1 cellular context compared by ENCODE assay signal in the genomic region with DNA sequence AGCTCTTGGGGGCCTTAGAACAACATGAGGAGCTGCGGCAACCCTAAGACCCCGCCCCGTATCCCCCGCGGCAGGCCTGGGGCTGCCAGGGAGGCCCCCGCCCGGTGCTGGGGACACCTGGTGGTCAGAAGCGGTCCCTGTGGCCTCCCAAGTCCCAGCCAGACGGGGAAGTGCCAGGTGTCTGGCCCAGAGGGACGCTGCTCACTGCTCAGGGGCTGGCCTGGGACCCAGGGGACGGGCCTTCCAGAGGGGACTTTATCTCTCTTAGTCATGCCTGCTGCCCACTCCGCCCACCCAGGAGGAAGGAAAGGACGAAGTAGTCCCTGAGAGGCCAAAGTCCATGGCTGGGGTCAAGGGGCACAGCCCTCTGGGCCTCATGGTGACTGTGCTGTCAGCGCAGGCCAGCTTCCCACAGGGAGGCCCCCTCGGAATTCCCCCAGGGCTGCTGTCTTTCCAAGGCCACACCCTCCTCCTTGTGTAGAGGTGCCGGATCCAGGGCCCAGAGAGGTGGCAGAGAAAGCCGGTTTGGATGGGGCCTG.
A peak's percentile ranks its signal among the peaks of the same experiment; 100 is the strongest.
TF ChIP-seq lines count a peak whose summit lies in the region.

No MANE protein-coding gene starts in this region.

TF ChIP-seq in HepG2, 621 proteins besides CTCF, POLR2A, EP300 and RAD21 (continued from another document and continues in another):
- TF ChIP-seq, protein P1, sequence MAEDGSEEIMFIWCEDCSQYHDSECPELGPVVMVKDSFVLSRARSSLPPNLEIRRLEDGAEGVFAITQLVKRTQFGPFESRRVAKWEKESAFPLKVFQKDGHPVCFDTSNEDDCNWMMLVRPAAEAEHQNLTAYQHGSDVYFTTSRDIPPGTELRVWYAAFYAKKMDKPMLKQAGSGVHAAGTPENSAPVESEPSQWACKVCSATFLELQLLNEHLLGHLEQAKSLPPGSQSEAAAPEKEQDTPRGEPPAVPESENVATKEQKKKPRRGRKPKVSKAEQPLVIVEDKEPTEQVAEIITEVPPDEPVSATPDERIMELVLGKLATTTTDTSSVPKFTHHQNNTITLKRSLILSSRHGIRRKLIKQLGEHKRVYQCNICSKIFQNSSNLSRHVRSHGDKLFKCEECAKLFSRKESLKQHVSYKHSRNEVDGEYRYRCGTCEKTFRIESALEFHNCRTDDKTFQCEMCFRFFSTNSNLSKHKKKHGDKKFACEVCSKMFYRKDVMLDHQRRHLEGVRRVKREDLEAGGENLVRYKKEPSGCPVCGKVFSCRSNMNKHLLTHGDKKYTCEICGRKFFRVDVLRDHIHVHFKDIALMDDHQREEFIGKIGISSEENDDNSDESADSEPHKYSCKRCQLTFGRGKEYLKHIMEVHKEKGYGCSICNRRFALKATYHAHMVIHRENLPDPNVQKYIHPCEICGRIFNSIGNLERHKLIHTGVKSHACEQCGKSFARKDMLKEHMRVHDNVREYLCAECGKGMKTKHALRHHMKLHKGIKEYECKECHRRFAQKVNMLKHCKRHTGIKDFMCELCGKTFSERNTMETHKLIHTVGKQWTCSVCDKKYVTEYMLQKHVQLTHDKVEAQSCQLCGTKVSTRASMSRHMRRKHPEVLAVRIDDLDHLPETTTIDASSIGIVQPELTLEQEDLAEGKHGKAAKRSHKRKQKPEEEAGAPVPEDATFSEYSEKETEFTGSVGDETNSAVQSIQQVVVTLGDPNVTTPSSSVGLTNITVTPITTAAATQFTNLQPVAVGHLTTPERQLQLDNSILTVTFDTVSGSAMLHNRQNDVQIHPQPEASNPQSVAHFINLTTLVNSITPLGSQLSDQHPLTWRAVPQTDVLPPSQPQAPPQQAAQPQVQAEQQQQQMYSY (CRISPR knock-in tag; IDR thresholded peaks at IDR 0.05): no peak
- TF ChIP-seq, protein P2, sequence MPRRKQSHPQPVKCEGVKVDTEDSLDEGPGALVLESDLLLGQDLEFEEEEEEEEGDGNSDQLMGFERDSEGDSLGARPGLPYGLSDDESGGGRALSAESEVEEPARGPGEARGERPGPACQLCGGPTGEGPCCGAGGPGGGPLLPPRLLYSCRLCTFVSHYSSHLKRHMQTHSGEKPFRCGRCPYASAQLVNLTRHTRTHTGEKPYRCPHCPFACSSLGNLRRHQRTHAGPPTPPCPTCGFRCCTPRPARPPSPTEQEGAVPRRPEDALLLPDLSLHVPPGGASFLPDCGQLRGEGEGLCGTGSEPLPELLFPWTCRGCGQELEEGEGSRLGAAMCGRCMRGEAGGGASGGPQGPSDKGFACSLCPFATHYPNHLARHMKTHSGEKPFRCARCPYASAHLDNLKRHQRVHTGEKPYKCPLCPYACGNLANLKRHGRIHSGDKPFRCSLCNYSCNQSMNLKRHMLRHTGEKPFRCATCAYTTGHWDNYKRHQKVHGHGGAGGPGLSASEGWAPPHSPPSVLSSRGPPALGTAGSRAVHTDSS (CRISPR knock-in tag; conservative IDR thresholded peaks at IDR 0.05): no peak
- TF ChIP-seq ZNF264 (CRISPR knock-in tag; IDR thresholded peaks at IDR 0.05): no peak
- no peak for TF ChIP-seq ZNF296 (CRISPR knock-in tag; conservative IDR thresholded peaks at IDR 0.05)
- TF ChIP-seq, protein P3, sequence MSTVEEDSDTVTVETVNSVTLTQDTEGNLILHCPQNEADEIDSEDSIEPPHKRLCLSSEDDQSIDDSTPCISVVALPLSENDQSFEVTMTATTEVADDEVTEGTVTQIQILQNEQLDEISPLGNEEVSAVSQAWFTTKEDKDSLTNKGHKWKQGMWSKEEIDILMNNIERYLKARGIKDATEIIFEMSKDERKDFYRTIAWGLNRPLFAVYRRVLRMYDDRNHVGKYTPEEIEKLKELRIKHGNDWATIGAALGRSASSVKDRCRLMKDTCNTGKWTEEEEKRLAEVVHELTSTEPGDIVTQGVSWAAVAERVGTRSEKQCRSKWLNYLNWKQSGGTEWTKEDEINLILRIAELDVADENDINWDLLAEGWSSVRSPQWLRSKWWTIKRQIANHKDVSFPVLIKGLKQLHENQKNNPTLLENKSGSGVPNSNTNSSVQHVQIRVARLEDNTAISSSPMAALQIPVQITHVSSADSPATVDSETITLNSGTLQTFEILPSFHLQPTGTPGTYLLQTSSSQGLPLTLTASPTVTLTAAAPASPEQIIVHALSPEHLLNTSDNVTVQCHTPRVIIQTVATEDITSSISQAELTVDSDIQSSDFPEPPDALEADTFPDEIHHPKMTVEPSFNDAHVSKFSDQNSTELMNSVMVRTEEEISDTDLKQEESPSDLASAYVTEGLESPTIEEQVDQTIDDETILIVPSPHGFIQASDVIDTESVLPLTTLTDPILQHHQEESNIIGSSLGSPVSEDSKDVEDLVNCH (CRISPR knock-in tag; IDR thresholded peaks at IDR 0.05): no peak
- TF ChIP-seq SRF (IDR thresholded peaks at IDR 0.05; ENCODE audit: low read depth, low read length): no peak
- TF ChIP-seq, protein P4, sequence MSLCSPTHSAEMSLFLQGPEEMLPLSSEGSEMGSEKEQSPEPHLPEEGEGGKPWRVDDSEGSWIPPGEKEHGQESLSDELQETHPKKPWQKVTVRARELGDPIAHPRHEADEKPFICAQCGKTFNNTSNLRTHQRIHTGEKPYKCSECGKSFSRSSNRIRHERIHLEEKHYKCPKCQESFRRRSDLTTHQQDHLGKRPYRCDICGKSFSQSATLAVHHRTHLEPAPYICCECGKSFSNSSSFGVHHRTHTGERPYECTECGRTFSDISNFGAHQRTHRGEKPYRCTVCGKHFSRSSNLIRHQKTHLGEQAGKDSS (CRISPR knock-in tag; IDR thresholded peaks at IDR 0.05; ENCODE audit: borderline replicate concordance, low read depth): 0 out of 2 replicates have a peak, but pooled peaks have one; percentile 33
- TF ChIP-seq ZBTB3 (CRISPR knock-in tag; IDR thresholded peaks at IDR 0.05; ENCODE audit: borderline replicate concordance, low read depth): no peak
- no peak for TF ChIP-seq SOX5 (CRISPR knock-in tag; IDR thresholded peaks at IDR 0.05; ENCODE audit: borderline replicate concordance)
- 0 out of 2 replicates have a peak, but pooled peaks have one; percentile 34 for TF ChIP-seq ZNF335 (CRISPR knock-in tag; IDR thresholded peaks at IDR 0.05)
- TF ChIP-seq NCOA5 (CRISPR knock-in tag; IDR thresholded peaks at IDR 0.05): no peak
- TF ChIP-seq IKZF1 (IDR thresholded peaks at IDR 0.05): no peak
- peak; percentile 72 for TF ChIP-seq SALL1 (CRISPR knock-in tag; IDR thresholded peaks at IDR 0.05)
- TF ChIP-seq, protein P5, sequence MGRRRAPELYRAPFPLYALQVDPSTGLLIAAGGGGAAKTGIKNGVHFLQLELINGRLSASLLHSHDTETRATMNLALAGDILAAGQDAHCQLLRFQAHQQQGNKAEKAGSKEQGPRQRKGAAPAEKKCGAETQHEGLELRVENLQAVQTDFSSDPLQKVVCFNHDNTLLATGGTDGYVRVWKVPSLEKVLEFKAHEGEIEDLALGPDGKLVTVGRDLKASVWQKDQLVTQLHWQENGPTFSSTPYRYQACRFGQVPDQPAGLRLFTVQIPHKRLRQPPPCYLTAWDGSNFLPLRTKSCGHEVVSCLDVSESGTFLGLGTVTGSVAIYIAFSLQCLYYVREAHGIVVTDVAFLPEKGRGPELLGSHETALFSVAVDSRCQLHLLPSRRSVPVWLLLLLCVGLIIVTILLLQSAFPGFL (CRISPR knock-in tag; IDR thresholded peaks at IDR 0.05): no peak
- no peak for TF ChIP-seq ZNF547 (CRISPR knock-in tag; IDR thresholded peaks at IDR 0.05)
- TF ChIP-seq ZNF180 (CRISPR knock-in tag; IDR thresholded peaks at IDR 0.05; ENCODE audit: borderline replicate concordance, low read depth): no peak
- TF ChIP-seq HHEX (CRISPR knock-in tag; IDR thresholded peaks at IDR 0.05): no peak
- 0 out of 2 replicates have a peak, but pooled peaks have one; percentile 22 for TF ChIP-seq ZNF747 (CRISPR knock-in tag; IDR thresholded peaks at IDR 0.05; ENCODE audit: borderline replicate concordance)
- 0 out of 2 replicates have a peak, but pooled peaks have one; percentile 35 for TF ChIP-seq RBFOX2 (IDR thresholded peaks at IDR 0.05; ENCODE audit: low read depth, low read length)
- TF ChIP-seq JUND (CRISPR knock-in tag; IDR thresholded peaks at IDR 0.05): no peak
- peak; percentile 82 for TF ChIP-seq MEIS2 (CRISPR knock-in tag; IDR thresholded peaks at IDR 0.05)
- TF ChIP-seq, protein P6, sequence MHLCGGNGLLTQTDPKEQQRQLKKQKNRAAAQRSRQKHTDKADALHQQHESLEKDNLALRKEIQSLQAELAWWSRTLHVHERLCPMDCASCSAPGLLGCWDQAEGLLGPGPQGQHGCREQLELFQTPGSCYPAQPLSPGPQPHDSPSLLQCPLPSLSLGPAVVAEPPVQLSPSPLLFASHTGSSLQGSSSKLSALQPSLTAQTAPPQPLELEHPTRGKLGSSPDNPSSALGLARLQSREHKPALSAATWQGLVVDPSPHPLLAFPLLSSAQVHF (CRISPR knock-in tag; IDR thresholded peaks at IDR 0.05): no peak
- TF ChIP-seq ZNF260 (CRISPR knock-in tag; IDR thresholded peaks at IDR 0.05; ENCODE audit: borderline replicate concordance, low read depth): no peak
- TF ChIP-seq IRX3 (CRISPR knock-in tag; IDR thresholded peaks at IDR 0.05; ENCODE audit: borderline replicate concordance, low read depth): no peak
- no peak for TF ChIP-seq ZSCAN22 (CRISPR knock-in tag; IDR thresholded peaks at IDR 0.05)
- TF ChIP-seq EEA1 (CRISPR knock-in tag; IDR thresholded peaks at IDR 0.05; ENCODE audit: borderline replicate concordance): no peak
- TF ChIP-seq HMG20B (CRISPR knock-in tag; conservative IDR thresholded peaks at IDR 0.05): no peak
- TF ChIP-seq, protein P7, sequence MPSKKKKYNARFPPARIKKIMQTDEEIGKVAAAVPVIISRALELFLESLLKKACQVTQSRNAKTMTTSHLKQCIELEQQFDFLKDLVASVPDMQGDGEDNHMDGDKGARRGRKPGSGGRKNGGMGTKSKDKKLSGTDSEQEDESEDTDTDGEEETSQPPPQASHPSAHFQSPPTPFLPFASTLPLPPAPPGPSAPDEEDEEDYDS (CRISPR knock-in tag; IDR thresholded peaks at IDR 0.05): no peak
- no peak for TF ChIP-seq MIER3 (CRISPR knock-in tag; IDR thresholded peaks at IDR 0.05; ENCODE audit: borderline replicate concordance)
- TF ChIP-seq NFKBIZ (CRISPR knock-in tag; IDR thresholded peaks at IDR 0.05): no peak
- TF ChIP-seq FLYWCH1 (CRISPR knock-in tag; IDR thresholded peaks at IDR 0.05): no peak
- no peak for TF ChIP-seq FOXM1 (CRISPR knock-in tag; IDR thresholded peaks at IDR 0.05)
- no peak for TF ChIP-seq SIX1 (CRISPR knock-in tag; IDR thresholded peaks at IDR 0.05; ENCODE audit: borderline replicate concordance)
- TF ChIP-seq, protein P8, sequence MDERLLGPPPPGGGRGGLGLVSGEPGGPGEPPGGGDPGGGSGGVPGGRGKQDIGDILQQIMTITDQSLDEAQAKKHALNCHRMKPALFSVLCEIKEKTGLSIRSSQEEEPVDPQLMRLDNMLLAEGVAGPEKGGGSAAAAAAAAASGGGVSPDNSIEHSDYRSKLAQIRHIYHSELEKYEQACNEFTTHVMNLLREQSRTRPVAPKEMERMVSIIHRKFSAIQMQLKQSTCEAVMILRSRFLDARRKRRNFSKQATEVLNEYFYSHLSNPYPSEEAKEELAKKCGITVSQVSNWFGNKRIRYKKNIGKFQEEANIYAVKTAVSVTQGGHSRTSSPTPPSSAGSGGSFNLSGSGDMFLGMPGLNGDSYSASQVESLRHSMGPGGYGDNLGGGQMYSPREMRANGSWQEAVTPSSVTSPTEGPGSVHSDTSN (CRISPR knock-in tag; IDR thresholded peaks at IDR 0.05): no peak
- no peak for TF ChIP-seq ZNF232 (CRISPR knock-in tag; IDR thresholded peaks at IDR 0.05; ENCODE audit: borderline replicate concordance)
- no peak for TF ChIP-seq SRY (CRISPR knock-in tag; IDR thresholded peaks at IDR 0.05)
- TF ChIP-seq STAG1 (CRISPR knock-in tag; IDR thresholded peaks at IDR 0.05): peak; percentile 45
- no peak for TF ChIP-seq SNAPC2 (CRISPR knock-in tag; IDR thresholded peaks at IDR 0.05)
- TF ChIP-seq ZNF839 (CRISPR knock-in tag; IDR thresholded peaks at IDR 0.05; ENCODE audit: borderline replicate concordance): no peak
- peak; percentile 65; the same call in 1 of the 2 replicates for TF ChIP-seq PITX1 (CRISPR knock-in tag; IDR thresholded peaks at IDR 0.05)
- TF ChIP-seq ZFY (CRISPR knock-in tag; IDR thresholded peaks at IDR 0.05): no peak
- TF ChIP-seq EHMT2 (IDR thresholded peaks at IDR 0.05; ENCODE audit: borderline replicate concordance, low read depth, low read length): no peak
- TF ChIP-seq, protein P9, sequence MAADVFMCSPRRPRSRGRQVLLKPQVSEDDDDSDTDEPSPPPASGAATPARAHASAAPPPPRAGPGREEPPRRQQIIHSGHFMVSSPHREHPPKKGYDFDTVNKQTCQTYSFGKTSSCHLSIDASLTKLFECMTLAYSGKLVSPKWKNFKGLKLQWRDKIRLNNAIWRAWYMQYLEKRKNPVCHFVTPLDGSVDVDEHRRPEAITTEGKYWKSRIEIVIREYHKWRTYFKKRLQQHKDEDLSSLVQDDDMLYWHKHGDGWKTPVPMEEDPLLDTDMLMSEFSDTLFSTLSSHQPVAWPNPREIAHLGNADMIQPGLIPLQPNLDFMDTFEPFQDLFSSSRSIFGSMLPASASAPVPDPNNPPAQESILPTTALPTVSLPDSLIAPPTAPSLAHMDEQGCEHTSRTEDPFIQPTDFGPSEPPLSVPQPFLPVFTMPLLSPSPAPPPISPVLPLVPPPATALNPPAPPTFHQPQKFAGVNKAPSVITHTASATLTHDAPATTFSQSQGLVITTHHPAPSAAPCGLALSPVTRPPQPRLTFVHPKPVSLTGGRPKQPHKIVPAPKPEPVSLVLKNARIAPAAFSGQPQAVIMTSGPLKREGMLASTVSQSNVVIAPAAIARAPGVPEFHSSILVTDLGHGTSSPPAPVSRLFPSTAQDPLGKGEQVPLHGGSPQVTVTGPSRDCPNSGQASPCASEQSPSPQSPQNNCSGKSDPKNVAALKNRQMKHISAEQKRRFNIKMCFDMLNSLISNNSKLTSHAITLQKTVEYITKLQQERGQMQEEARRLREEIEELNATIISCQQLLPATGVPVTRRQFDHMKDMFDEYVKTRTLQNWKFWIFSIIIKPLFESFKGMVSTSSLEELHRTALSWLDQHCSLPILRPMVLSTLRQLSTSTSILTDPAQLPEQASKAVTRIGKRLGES (CRISPR knock-in tag; IDR thresholded peaks at IDR 0.05; ENCODE audit: borderline replicate concordance): no peak
- TF ChIP-seq YY1 (IDR thresholded peaks at IDR 0.05; ENCODE audit: insufficient read depth, insufficient replicate concordance, low read depth, low read length): peak; percentile 18
- no peak for TF ChIP-seq MED13 (CRISPR knock-in tag; IDR thresholded peaks at IDR 0.05)
- TF ChIP-seq NFE2 (CRISPR knock-in tag; IDR thresholded peaks at IDR 0.05): no peak
- TF ChIP-seq, protein P10, sequence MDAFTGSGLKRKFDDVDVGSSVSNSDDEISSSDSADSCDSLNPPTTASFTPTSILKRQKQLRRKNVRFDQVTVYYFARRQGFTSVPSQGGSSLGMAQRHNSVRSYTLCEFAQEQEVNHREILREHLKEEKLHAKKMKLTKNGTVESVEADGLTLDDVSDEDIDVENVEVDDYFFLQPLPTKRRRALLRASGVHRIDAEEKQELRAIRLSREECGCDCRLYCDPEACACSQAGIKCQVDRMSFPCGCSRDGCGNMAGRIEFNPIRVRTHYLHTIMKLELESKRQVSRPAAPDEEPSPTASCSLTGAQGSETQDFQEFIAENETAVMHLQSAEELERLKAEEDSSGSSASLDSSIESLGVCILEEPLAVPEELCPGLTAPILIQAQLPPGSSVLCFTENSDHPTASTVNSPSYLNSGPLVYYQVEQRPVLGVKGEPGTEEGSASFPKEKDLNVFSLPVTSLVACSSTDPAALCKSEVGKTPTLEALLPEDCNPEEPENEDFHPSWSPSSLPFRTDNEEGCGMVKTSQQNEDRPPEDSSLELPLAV (CRISPR knock-in tag; conservative IDR thresholded peaks at IDR 0.05; ENCODE audit: low read depth): no peak
- peak; percentile 43; the same call in 1 of the 2 replicates for TF ChIP-seq HOXA3 (CRISPR knock-in tag; IDR thresholded peaks at IDR 0.05)
